Comparison of ENCODE assay signal across 22 cellular contexts in genomic region chr5:172469697-172470096, GRCh38. TPM values are rescaled to one million over a fixed set of nuclear protein-coding genes. Genes with fewer than 3 reads are reported as not detected.
DNase-seq lines count a peak whose midpoint lies in the region; ATAC-seq and TF ChIP-seq lines count a peak whose summit lies in the region.
"Had no signal": no experiment of that assay in that cellular context is flagged by ENCODE, and none has a peak within 500 bp of the region (broad histone marks: within the 10 kb centered on the region; RNA-seq: fewer than 3 reads in every experiment).

No MANE protein-coding gene starts in this region.

- H3K9me3 ChIP-seq in RWPE2 (ENCODE audit: severe bottlenecking) (no peaks in the 10 kb centered on the region), neuronal stem cell (replicated peaks in 1 of 2; ENCODE audit: control insufficient read depth in 2 of 2, insufficient read depth in 1 of 2, low read depth in 1 of 2, low read length in 2 of 2) (peaks cover 0 to 10% of the 10 kb centered on the region in 2 donors), mesenchymal stem cell (ENCODE audit: control insufficient read depth, low read length) (no peaks in the 10 kb centered on the region)
- H3K9me3 ChIP-seq: BE2C had no signal

- peak; percentile 34 for DNase-seq in RWPE2 (ENCODE audit: low spot score)
- no peak for DNase-seq in neuronal stem cell (ENCODE audit: low spot score)
- no peak for DNase-seq in mesenchymal stem cell
- DNase-seq in stimulated activated CD4-positive, alpha-beta T cell treated with anti-CD3 and anti-CD28 coated beads, Interleukin-2, amount 100 ng/mL, for 24 hours: no peak
- DNase-seq: 8988T; ACHN; AML-193; BE2C; CD4-positive, alpha-beta T cell; CD8-positive, alpha-beta memory T cell; DMS 273 treated with DMSO at 0.1 percent for 48 hours; DMS79; EL; GDM1; H9 had no signal

- H3K27me3 ChIP-seq in RWPE2 (ENCODE audit: insufficient read depth, poor library complexity, severe bottlenecking) (no peaks in the 10 kb centered on the region), neuronal stem cell (ENCODE audit: control insufficient read depth in 3 of 3, insufficient read depth in 3 of 3, low read depth in 1 of 3, low read length in 3 of 3) (no peaks in the 10 kb centered on the region), mesenchymal stem cell (ENCODE audit: control insufficient read depth in 1 of 2, insufficient read depth in 1 of 2, low read length in 2 of 2) (peaks cover 0 to 4% of the 10 kb centered on the region in 2 experiments)
- H3K27me3 ChIP-seq: BE2C; BLaER1 treated with 17β-estradiol and CSF1 and Interleukin-3, amounts not matched to agents 10 nM and 100 nM had no signal

- peak overlapping the region; percentile 3 for H2BK5ac ChIP-seq in neuronal stem cell (ENCODE audit: low read length)
- H2BK5ac ChIP-seq in mesenchymal stem cell (ENCODE audit: low read depth, low read length, poor library complexity, severe bottlenecking): no peak overlapping the region

- whole genome bisulfite sequencing in neuronal stem cell (ENCODE audit: extremely low coverage in 2 of 2, insufficient read length in 2 of 2, insufficient replicate concordance in 1 of 2), 2 donors: no CpG with 5 or more reads among the region's 7 CpGs
- 73% methylated on average over 4 of the region's 7 CpGs for WGBS in mesenchymal stem cell

- TF ChIP-seq CTCF in RWPE2 (IDR thresholded peaks at IDR 0.05; ENCODE audit: poor library complexity, severe bottlenecking): no peak

- H3K4me3 ChIP-seq in RWPE2 (ENCODE audit: severe bottlenecking) (no peak overlapping the region), neuronal stem cell (ENCODE audit: low read length in 2 of 2) (no peak overlapping the region), mesenchymal stem cell (ENCODE audit: insufficient read depth in 1 of 2, low read depth in 1 of 2, low read length in 2 of 2) (no peak overlapping the region)
- H3K4me3 ChIP-seq: A549; BLaER1 treated with 17β-estradiol and CSF1 and Interleukin-3, amounts not matched to agents 10 nM and 100 nM; GM12878; GM23338 had no signal

- H3K4me2 ChIP-seq in neuronal stem cell (ENCODE audit: insufficient read depth, low read length, poor library complexity, severe bottlenecking) (no peak overlapping the region), mesenchymal stem cell (ENCODE audit: low read length, poor library complexity, severe bottlenecking) (no peak overlapping the region)
- H3K4me2 ChIP-seq: A549; BLaER1 treated with 17β-estradiol and CSF1 and Interleukin-3, amounts not matched to agents 10 nM and 100 nM; GM23338 had no signal

- no peak for ATAC-seq in RWPE2 (ENCODE audit: low read depth)
- peak; percentile 25 for ATAC-seq in esophagus mucosa
- no peak for ATAC-seq in GM19452 (IDR thresholded peaks at IDR 0.05; ENCODE audit: unreplicated experiment)
- ATAC-seq: A549, GM12878, GM23338, HCT116 had no signal

- H3K36me3 ChIP-seq in RWPE2 (ENCODE audit: low read depth) (no peaks in the 10 kb centered on the region), neuronal stem cell (replicated peaks in 1 of 2; ENCODE audit: control insufficient read depth in 2 of 2, insufficient read depth in 2 of 2, low read length in 2 of 2) (no peaks in the 10 kb centered on the region), mesenchymal stem cell (ENCODE audit: control insufficient read depth in 1 of 2, insufficient read depth in 2 of 2, low read depth in 1 of 2, low read length in 2 of 2) (no peaks in the 10 kb centered on the region)
- H3K36me3 ChIP-seq: BE2C; BLaER1 treated with 17β-estradiol and CSF1 and Interleukin-3, amounts not matched to agents 10 nM and 100 nM had no signal

- H3K9ac ChIP-seq in neuronal stem cell (ENCODE audit: low read depth, low read length, poor library complexity) (no peak overlapping the region), mesenchymal stem cell (ENCODE audit: low read length) (no peak overlapping the region)
- H3K9ac ChIP-seq: BLaER1 treated with 17β-estradiol and CSF1 and Interleukin-3, amounts not matched to agents 10 nM and 100 nM had no signal

- H2BK12ac ChIP-seq in neuronal stem cell (ENCODE audit: low read length) (no peak overlapping the region), mesenchymal stem cell (ENCODE audit: low read length in 2 of 2) (no peak overlapping the region)

- peak overlapping the region; percentile 77 for H3K14ac ChIP-seq in neuronal stem cell (ENCODE audit: low read length)
- no peak overlapping the region for H3K14ac ChIP-seq in mesenchymal stem cell (ENCODE audit: low read length in 2 of 2)

- H4K91ac ChIP-seq in neuronal stem cell (ENCODE audit: low read depth, low read length, poor library complexity) (no peak overlapping the region), mesenchymal stem cell (ENCODE audit: low read length) (no peak overlapping the region)

- H3K23ac ChIP-seq in neuronal stem cell (ENCODE audit: low read depth, low read length, poor library complexity) (no peak overlapping the region), mesenchymal stem cell (ENCODE audit: low read length in 2 of 2) (no peak overlapping the region)

- H3K79me1 ChIP-seq in neuronal stem cell (ENCODE audit: low read depth, low read length) (no peaks in the 10 kb centered on the region), mesenchymal stem cell (replicated peaks; ENCODE audit: low read length, poor library complexity, severe bottlenecking) (no peaks in the 10 kb centered on the region)

- H3K27ac ChIP-seq in RWPE2 (ENCODE audit: poor library complexity, severe bottlenecking) (no peak overlapping the region), neuronal stem cell (replicated peaks; ENCODE audit: low read length) (no peak overlapping the region), mesenchymal stem cell (ENCODE audit: low read length, poor library complexity, severe bottlenecking) (no peak overlapping the region)
- H3K27ac ChIP-seq: A549; BLaER1 treated with 17β-estradiol and CSF1 and Interleukin-3, amounts not matched to agents 10 nM and 100 nM had no signal

- H2BK15ac ChIP-seq in neuronal stem cell (ENCODE audit: low read length): no peak overlapping the region
- no peak overlapping the region for H2BK15ac ChIP-seq in mesenchymal stem cell (ENCODE audit: low read depth, poor library complexity, severe bottlenecking)

- H2AFZ ChIP-seq in neuronal stem cell (ENCODE audit: low read length) (no peak overlapping the region), mesenchymal stem cell (ENCODE audit: low read depth, low read length) (no peak overlapping the region)
- H2AFZ ChIP-seq: GM23338 had no signal

- no peak overlapping the region for H3K18ac ChIP-seq in neuronal stem cell (ENCODE audit: low read length)
- no peak overlapping the region for H3K18ac ChIP-seq in mesenchymal stem cell (ENCODE audit: low read depth in 1 of 2, low read length in 2 of 2)

- H2AK5ac ChIP-seq in neuronal stem cell (ENCODE audit: low read depth, low read length): no peak overlapping the region
- H2AK5ac ChIP-seq in mesenchymal stem cell (ENCODE audit: low read length, severe bottlenecking): no peak overlapping the region

- H4K8ac ChIP-seq in neuronal stem cell (ENCODE audit: low read depth, low read length) (no peak overlapping the region), mesenchymal stem cell (ENCODE audit: low read length) (no peak overlapping the region)

- H3K4ac ChIP-seq in neuronal stem cell (ENCODE audit: low read length) (no peak overlapping the region), mesenchymal stem cell (ENCODE audit: low read depth in 1 of 2, low read length in 2 of 2) (no peak overlapping the region)

- no peak overlapping the region for H2BK120ac ChIP-seq in neuronal stem cell (ENCODE audit: low read depth, low read length)
- no peak overlapping the region for H2BK120ac ChIP-seq in mesenchymal stem cell (ENCODE audit: low read depth, low read length)

- H3K4me1 ChIP-seq in RWPE2 (ENCODE audit: insufficient read depth, poor library complexity, severe bottlenecking) (no peaks in the 10 kb centered on the region), neuronal stem cell (ENCODE audit: control insufficient read depth in 2 of 2, insufficient read depth in 1 of 2, low read depth in 1 of 2, low read length in 2 of 2) (no peaks in the 10 kb centered on the region), mesenchymal stem cell (ENCODE audit: control insufficient read depth, insufficient read depth, low read depth, low read length) (no peaks in the 10 kb centered on the region)
- H3K4me1 ChIP-seq: A549, BE2C had no signal

RNA-seq across cellular contexts. Expression of gene SH3PXD2B, which starts 15.4 kb away (rescaled TPM):
- 16.5 TPM for total RNA-seq in esophagus mucosa
- 24.7 TPM for polyA plus RNA-seq in neuronal stem cell (2013, experiment 1 of 2)
- polyA plus RNA-seq in neuronal stem cell (2013, experiment 2 of 2): 25.6 TPM
- 25.7 TPM for polyA plus RNA-seq in mesenchymal stem cell (2013, experiment 1 of 2)
- 23.0 TPM for polyA plus RNA-seq in mesenchymal stem cell (2013, experiment 2 of 2)
- polyA plus RNA-seq: CD8-positive, alpha-beta memory T cell had no signal
